17 cellular contexts compared by ENCODE assay signal in the genomic region with DNA sequence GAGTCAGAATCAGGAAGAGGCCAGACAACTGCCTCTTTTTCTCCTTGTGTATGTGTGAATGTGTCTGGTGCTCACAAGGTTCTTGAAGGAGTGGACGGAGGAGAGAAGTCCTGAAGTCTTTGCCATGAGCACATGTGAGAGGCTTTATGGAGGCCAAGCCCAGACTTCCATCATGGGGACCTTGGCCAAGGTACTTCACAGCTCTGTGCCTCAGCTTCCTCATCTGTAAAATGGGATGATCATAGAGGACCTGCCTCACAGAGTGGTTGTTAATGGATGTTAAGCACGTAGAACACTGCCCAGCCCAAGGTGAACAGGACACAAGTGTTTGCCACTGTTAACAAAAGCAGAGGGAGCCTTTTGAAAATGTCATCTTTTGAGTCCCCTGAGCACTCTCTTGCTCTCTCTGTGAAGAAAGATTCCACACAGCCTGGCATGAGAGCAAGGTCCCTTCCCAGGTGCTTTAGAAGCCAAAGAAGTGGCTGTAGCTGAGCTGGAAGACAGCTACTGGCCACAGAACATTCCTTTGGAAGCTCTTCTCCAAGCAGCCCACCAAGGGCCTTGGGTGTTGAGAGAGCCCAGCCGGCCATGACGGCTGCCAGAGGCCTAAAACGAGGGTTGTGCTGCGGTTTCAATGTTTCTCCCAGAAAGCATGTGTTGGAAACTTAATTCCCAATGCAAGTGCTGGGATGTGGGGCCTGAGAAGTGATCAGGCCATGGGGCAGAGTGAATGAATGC. TPM values are rescaled to one million over a fixed set of nuclear protein-coding genes. Genes with fewer than 3 reads are reported as not detected.
DNase-seq lines count a peak whose midpoint lies in the region; ATAC-seq and TF ChIP-seq lines count a peak whose summit lies in the region.
"Had no signal": no experiment of that assay in that cellular context is flagged by ENCODE, and none has a peak within 500 bp of the region (broad histone marks: within the 10 kb centered on the region; RNA-seq: fewer than 3 reads in every experiment).

No MANE protein-coding gene starts in this region.

- H3K4me3 Mint-ChIP-seq in CD4-positive, CD25-positive, alpha-beta regulatory T cell: no peak overlapping the region
- H3K4me3 Mint-ChIP-seq in T-cell: no peak overlapping the region
- H3K4me3 Mint-ChIP-seq: CD4-positive, alpha-beta T cell; HFFc6 had no signal

- no peak for ATAC-seq in CD4-positive, CD25-positive, alpha-beta regulatory T cell (ENCODE audit: low read depth in 2 of 2)
- ATAC-seq in T-cell (replicated peaks in 1 of 4) (no peak), left lobe of liver (no peak)
- ATAC-seq: Panc1, Right ventricle myocardium inferior had no signal

- H3K36me3 ChIP-seq in CD4-positive, CD25-positive, alpha-beta regulatory T cell (ENCODE audit: control insufficient read depth, insufficient read depth, low read length): no peaks in the 10 kb centered on the region
- H3K36me3 ChIP-seq in osteoblast (ENCODE audit: insufficient read depth, low read length): no peaks in the 10 kb centered on the region

- H3K79me2 ChIP-seq in osteoblast (ENCODE audit: insufficient read depth, low read length): no peaks in the 10 kb centered on the region

- H3K27ac Mint-ChIP-seq in CD4-positive, CD25-positive, alpha-beta regulatory T cell: peak overlapping the region in 2 of 3 donors; percentile 38 to 63
- peak overlapping the region; percentile 52 to 73 for H3K27ac Mint-ChIP-seq in T-cell
- H3K27ac Mint-ChIP-seq: CD4-positive, alpha-beta T cell; HFFc6 had no signal

- H3K4me1 Mint-ChIP-seq in CD4-positive, CD25-positive, alpha-beta regulatory T cell: peaks cover 0 to 10% (median 0%) of the 10 kb centered on the region in 4 donors
- peaks cover 10 to 13% (median 11%) of the 10 kb centered on the region in 3 donors for H3K4me1 Mint-ChIP-seq in T-cell

- H3K36me3 Mint-ChIP-seq in CD4-positive, CD25-positive, alpha-beta regulatory T cell: peaks cover 11% of the 10 kb centered on the region
- peaks cover 11% of the 10 kb centered on the region for H3K36me3 Mint-ChIP-seq in T-cell

- POLR2A ChIA-PET in T-cell (lab: Charles Lee): no interaction called here

- H3K27ac ChIP-seq in CD4-positive, CD25-positive, alpha-beta regulatory T cell (ENCODE audit: insufficient read depth, low read length, poor library complexity, severe bottlenecking): no peak overlapping the region
- H3K27ac ChIP-seq in osteoblast (ENCODE audit: low read depth, low read length): no peak overlapping the region
- H3K27ac ChIP-seq: KMS-11 had no signal

- no peaks in the 10 kb centered on the region for H4K20me1 ChIP-seq in osteoblast (ENCODE audit: insufficient read depth, low read length)

- DNase-seq in CD4-positive, CD25-positive, alpha-beta regulatory T cell: no peak
- DNase-seq in T-cell: no peak
- peak; percentile 34 for DNase-seq in left lobe of liver (ENCODE audit: low spot score)
- peak; percentile 56 for DNase-seq in osteoblast (ENCODE audit: insufficient read length, low spot score, missing footprints)
- no peak for DNase-seq in NCI-H1930 (lab: John Stamatoyannopoulos, UW)
- no peak for DNase-seq in germinal center (ENCODE audit: low spot score)
- no peak for DNase-seq in COR-L47 (lab: John Stamatoyannopoulos, UW)
- DNase-seq: CD4-positive, alpha-beta T cell; GOT3; HFFc6; MM.1S; NCI-H187; NCI-H2171 had no signal

- no peak overlapping the region for H2AFZ ChIP-seq in osteoblast (ENCODE audit: low read length)

- no peaks in the 10 kb centered on the region for H3K27me3 Mint-ChIP-seq in CD4-positive, CD25-positive, alpha-beta regulatory T cell
- no peaks in the 10 kb centered on the region for H3K27me3 Mint-ChIP-seq in T-cell
- H3K27me3 Mint-ChIP-seq: CD4-positive, alpha-beta T cell had no signal

- H3K4me2 ChIP-seq in osteoblast (ENCODE audit: insufficient read depth, low read length): no peak overlapping the region
- H3K4me2 ChIP-seq: KMS-11 had no signal

- no peaks in the 10 kb centered on the region for H3K9me3 Mint-ChIP-seq in CD4-positive, CD25-positive, alpha-beta regulatory T cell
- H3K9me3 Mint-ChIP-seq in T-cell: no peaks in the 10 kb centered on the region
- H3K9me3 Mint-ChIP-seq: CD4-positive, alpha-beta T cell; HFFc6 had no signal

- H3K27me3 ChIP-seq in CD4-positive, CD25-positive, alpha-beta regulatory T cell (ENCODE audit: control insufficient read depth, insufficient read depth, low read length): no peaks in the 10 kb centered on the region
- H3K27me3 ChIP-seq in osteoblast (ENCODE audit: insufficient read depth, low read length): no peaks in the 10 kb centered on the region

- H3K9me3 ChIP-seq in CD4-positive, CD25-positive, alpha-beta regulatory T cell (ENCODE audit: control insufficient read depth in 2 of 2, low read length in 2 of 2): no peaks in the 10 kb centered on the region
- no peaks in the 10 kb centered on the region for H3K9me3 ChIP-seq in osteoblast (ENCODE audit: low read depth, low read length)

- no peak overlapping the region for H3K4me3 ChIP-seq in CD4-positive, CD25-positive, alpha-beta regulatory T cell (ENCODE audit: low read depth, low read length)
- H3K4me3 ChIP-seq in osteoblast (ENCODE audit: insufficient read depth, low read length): no peak overlapping the region

- CTCF ChIA-PET in T-cell (lab: Charles Lee): no interaction called here

- H3K4me1 ChIP-seq in CD4-positive, CD25-positive, alpha-beta regulatory T cell (ENCODE audit: control insufficient read depth, insufficient read depth, low read length, poor library complexity, severe bottlenecking): no peaks in the 10 kb centered on the region
- H3K4me1 ChIP-seq in osteoblast (ENCODE audit: insufficient read depth, low read length): no peaks in the 10 kb centered on the region

- no peak for TF ChIP-seq CTCF in osteoblast (IDR thresholded peaks at IDR 0.05; ENCODE audit: extremely low read depth, low read depth, low read length)

RNA-seq across cellular contexts. Expression of a gene that starts 41.8 kb away (rescaled TPM):
- 1.7 TPM for total RNA-seq in CD4-positive, CD25-positive, alpha-beta regulatory T cell
- polyA plus RNA-seq in CD4-positive, CD25-positive, alpha-beta regulatory T cell: 1 to 10 TPM in 3 of 4 donors, under 1 TPM in 1; 0.62 to 1.5 (median 1.1) TPM
- total RNA-seq in T-cell: 1 to 10 TPM; 1.2 to 2.1 (median 1.8) TPM
- total RNA-seq in left lobe of liver: 0.78 TPM
- total RNA-seq in osteoblast: 0.29 and 0.72 TPM in 2 replicates
- total RNA-seq: NCI-H460 had no signal

Comparison
In these comparisons a context has a peak if more than half of its experiments do, and no peak if none do; other contexts are left out.
1. DNase-seq: peak in left lobe of liver (single experiment) and osteoblast (single experiment); none in CD4-positive, CD25-positive, alpha-beta regulatory T cell (0 of 3), T-cell (0 of 34), NCI-H1930 (0 of 2), germinal center (single experiment) and COR-L47 (single experiment).